In the genomic region with DNA sequence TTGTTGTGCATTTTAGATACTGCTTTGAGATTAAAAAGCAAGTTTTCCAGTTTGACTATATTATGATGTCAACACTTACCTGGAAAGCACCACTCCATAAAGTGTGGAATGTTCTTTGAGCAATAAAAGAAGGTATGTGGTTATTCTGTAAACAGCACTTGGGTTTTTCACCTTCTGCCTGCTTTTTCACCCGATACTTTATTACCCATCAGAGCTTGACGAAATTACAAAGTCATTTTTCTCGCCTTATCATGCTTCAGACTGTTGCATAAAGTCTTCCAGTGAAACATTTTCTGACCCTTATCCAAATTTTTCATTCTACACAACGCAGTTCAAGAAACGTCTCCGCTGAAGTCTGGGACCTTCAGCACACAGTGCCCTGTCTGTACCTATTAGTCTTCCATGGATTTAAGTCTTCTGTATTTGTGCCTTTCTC, we compare ENCODE assay signal across 10 cellular contexts. TPM values are rescaled to one million over a fixed set of nuclear protein-coding genes. Genes with fewer than 3 reads are reported as not detected.
DNase-seq lines count a peak whose midpoint lies in the region; ATAC-seq, FAIRE-seq and TF ChIP-seq lines count a peak whose summit lies in the region.
"Had no signal": no experiment of that assay in that cellular context is flagged by ENCODE, and none has a peak within 500 bp of the region (broad histone marks: within the 10 kb centered on the region; RNA-seq: fewer than 3 reads in every experiment).

No MANE protein-coding gene starts in this region.

- intact Hi-C loops in Right ventricle myocardium superior (cut with DNase I): no loop called here
- intact Hi-C loops in Right ventricle myocardium inferior (cut with DNase I): no loop called here
- intact Hi-C loops in GM12878 (cut with micrococcal nuclease; ENCODE audit: unreplicated experiment): no loop called here
- intact Hi-C loops in mucosa of descending colon (cut with DNase I, micrococcal nuclease): no loop called here
- intact Hi-C loops in A673 (cut with micrococcal nuclease; ENCODE audit: unreplicated experiment): no loop called here

- no peak for FAIRE-seq in GM12878 (lab: Jason Lieb, UNC)
- FAIRE-seq: endometrium had no signal

- H3K36me3 ChIP-seq in GM12878 (ENCODE audit: control insufficient read depth in 2 of 2, insufficient read depth in 2 of 2, low read length in 1 of 2): peaks cover 4 to 10% of the 10 kb centered on the region in 2 experiments
- no peaks in the 10 kb centered on the region for H3K36me3 ChIP-seq in mucosa of descending colon (ENCODE audit: low read depth)
- no peaks in the 10 kb centered on the region for H3K36me3 ChIP-seq in urinary bladder (ENCODE audit: insufficient read depth)
- H3K36me3 ChIP-seq in A673 (ENCODE audit: insufficient read depth, low read length, poor library complexity, severe bottlenecking): no peaks in the 10 kb centered on the region

- in situ Hi-C loops in GM12878 (cut with MboI): no loop called here

- DNase-seq in Right ventricle myocardium superior: no peak
- no peak for DNase-seq in Right ventricle myocardium inferior (ENCODE audit: missing footprints)
- DNase-seq in GM12878 (ENCODE audit: low read depth, low spot score): no peak
- peak in 1 of 3 donors; percentile 40 for DNase-seq in mucosa of descending colon
- DNase-seq in NCI-H748 (lab: John Stamatoyannopoulos, UW; ENCODE audit: unreplicated experiment): no peak
- DNase-seq in A673 (ENCODE audit: low spot score): no peak
- DNase-seq in NOMO-1 treated with dmso at 0.1 percent for 144 hours (lab: John Stamatoyannopoulos, UW; ENCODE audit: unreplicated experiment): no peak
- DNase-seq: islet precursor cell had no signal

- H3K9ac ChIP-seq in GM12878 (ENCODE audit: control insufficient read depth, insufficient read depth, low read length): no peak overlapping the region

- CTCF ChIA-PET in GM12878 (lab: Yijun Ruan, JAX): interaction anchor here (1.0 to 1.2 kb wide), 3 partner anchors 17 to 29 kb away, joined by 3 read pairs; no protein-coding TSS in a partner anchor
- CTCF ChIA-PET in A673 (lab: Charles Lee): no interaction called here

- peak overlapping the region; percentile 59 for H3K4me2 ChIP-seq in GM12878 (ENCODE audit: control insufficient read depth, insufficient read depth)

- H3K27me3 ChIP-seq in GM12878 (replicated peaks in 1 of 2; ENCODE audit: control insufficient read depth in 2 of 2, insufficient read depth in 2 of 2, low read length in 1 of 2) (no peaks in the 10 kb centered on the region), A673 (replicated peaks; ENCODE audit: insufficient read depth, low read depth, low read length, poor library complexity) (no peaks in the 10 kb centered on the region)

- H3K4me1 ChIP-seq in GM12878 (ENCODE audit: control insufficient read depth, insufficient read depth, low read length) (peaks cover 23% of the 10 kb centered on the region), mucosa of descending colon (ENCODE audit: low read depth) (peaks cover 56% of the 10 kb centered on the region), urinary bladder (ENCODE audit: insufficient read depth) (peaks cover 2% of the 10 kb centered on the region), A673 (ENCODE audit: insufficient read depth, low read length, poor library complexity, severe bottlenecking) (no peaks in the 10 kb centered on the region)

- no peak for TF ChIP-seq EP300 in GM12878 (IDR thresholded peaks at IDR 0.05; ENCODE audit: borderline replicate concordance in 1 of 2, control insufficient read depth in 1 of 2, low read depth in 2 of 2, low read length in 2 of 2)

- H3K9me3 ChIP-seq in GM12878 (replicated peaks; ENCODE audit: control insufficient read depth, insufficient read depth, low read length) (no peaks in the 10 kb centered on the region), mucosa of descending colon (no peaks in the 10 kb centered on the region), A673 (ENCODE audit: low read depth, low read length, poor library complexity, severe bottlenecking) (no peaks in the 10 kb centered on the region)

- H3K27ac ChIP-seq in GM12878 (ENCODE audit: control insufficient read depth, insufficient read depth) (peak overlapping the region; percentile 36), urinary bladder (ENCODE audit: low read depth) (peak overlapping the region; percentile 67), A673 (ENCODE audit: low read depth, low read length, poor library complexity, severe bottlenecking) (no peak overlapping the region)

- POLR2A ChIA-PET in GM12878 (lab: Charles Lee) (interaction anchor here (0.6 to 1.6 kb wide), 3 partner anchors 14 to 105 kb away, joined by 3 to 7 read pairs (median 5); no protein-coding TSS in a partner anchor), A673 (lab: Charles Lee; ENCODE audit: low non-redundant PET) (no interaction called here)

- no peak overlapping the region for H2AFZ ChIP-seq in GM12878 (ENCODE audit: control insufficient read depth, low read depth, low read length)

- BruUV-seq in GM12878 (replicated peaks; lab: Mats Ljungman, UMichigan): no TSS peak
- no TSS peak for BruUV-seq in A673 (replicated peaks; lab: Mats Ljungman, UMichigan)

- ATAC-seq in Right ventricle myocardium superior (ENCODE audit: poor library complexity): peak; percentile 28
- ATAC-seq in Right ventricle myocardium inferior: no peak
- peak; percentile 19; the same call in 1 of the 3 replicates for ATAC-seq in GM12878
- ATAC-seq in mucosa of descending colon: peak; percentile 91

- TF ChIP-seq RAD21 in GM12878 (IDR thresholded peaks at IDR 0.05; ENCODE audit: insufficient read depth, low read depth, low read length): no peak

- SMC1A ChIA-PET in GM12878 (lab: Charles Lee; ENCODE audit: uncharacterized antibody, unreplicated experiment): interaction anchor here (1.0 to 3.3 kb wide), 5 partner anchors 10 to 60 kb away, joined by 4 to 14 read pairs (median 5); no protein-coding TSS in a partner anchor

- peaks cover 76% of the 10 kb centered on the region for H3K79me2 ChIP-seq in GM12878 (ENCODE audit: control insufficient read depth, insufficient read depth, low read length)

- no peak for TF ChIP-seq POLR2A in GM12878 (IDR thresholded peaks at IDR 0.05; ENCODE audit: low read depth, low read length)

- H4K20me1 ChIP-seq in GM12878 (ENCODE audit: control insufficient read depth, insufficient read depth): peaks cover 4% of the 10 kb centered on the region

- TF ChIP-seq CTCF in GM12878 (IDR thresholded peaks at IDR 0.05 in 2 of 3, conservative IDR thresholded peaks at IDR 0.05 in 1 of 3; ENCODE audit: control insufficient read depth in 2 of 3, extremely low read depth in 1 of 3, insufficient read depth in 1 of 3, low read depth in 3 of 3, low read length in 3 of 3) (no peak), mucosa of descending colon (IDR thresholded peaks at IDR 0.05) (no peak), A673 (conservative IDR thresholded peaks at IDR 0.05; ENCODE audit: low read depth, low read length) (no peak)

- WGBS in GM12878 (ENCODE audit: insufficient coverage, insufficient replicate concordance, low lambda C conversion rate, missing lambda C conversion rate): 78% methylated on average over 6 of the region's 6 CpGs
- 29% methylated on average over 6 of the region's 6 CpGs for WGBS in urinary bladder

- peak overlapping the region; percentile 29; the same call in 1 of the 2 replicates for H3K4me3 ChIP-seq in GM12878
- no peak overlapping the region for H3K4me3 ChIP-seq in mucosa of descending colon
- no peak overlapping the region for H3K4me3 ChIP-seq in urinary bladder (ENCODE audit: low read depth, low read length)
- no peak overlapping the region for H3K4me3 ChIP-seq in A673 (ENCODE audit: low read depth, low read length, poor library complexity, severe bottlenecking)

- RAD21 ChIA-PET in GM12878 (lab: Charles Lee; ENCODE audit: unreplicated experiment): interaction anchor here (0.6 to 1.8 kb wide), 7 partner anchors 11 to 88 kb away, joined by 3 to 5 read pairs (median 4); no protein-coding TSS in a partner anchor

TF ChIP-seq in GM12878, 131 proteins besides CTCF, POLR2A, EP300 and RAD21:
- TF ChIP-seq ZNF217 (IDR thresholded peaks at IDR 0.05) (no peak), RUNX3 (IDR thresholded peaks at IDR 0.05; ENCODE audit: low read length) (peak; percentile 60), BHLHE40 (IDR thresholded peaks at IDR 0.05; ENCODE audit: borderline replicate concordance in 1 of 2, low read depth in 2 of 2, low read length in 1 of 2) (no peak)
- TF ChIP-seq, protein P1, sequence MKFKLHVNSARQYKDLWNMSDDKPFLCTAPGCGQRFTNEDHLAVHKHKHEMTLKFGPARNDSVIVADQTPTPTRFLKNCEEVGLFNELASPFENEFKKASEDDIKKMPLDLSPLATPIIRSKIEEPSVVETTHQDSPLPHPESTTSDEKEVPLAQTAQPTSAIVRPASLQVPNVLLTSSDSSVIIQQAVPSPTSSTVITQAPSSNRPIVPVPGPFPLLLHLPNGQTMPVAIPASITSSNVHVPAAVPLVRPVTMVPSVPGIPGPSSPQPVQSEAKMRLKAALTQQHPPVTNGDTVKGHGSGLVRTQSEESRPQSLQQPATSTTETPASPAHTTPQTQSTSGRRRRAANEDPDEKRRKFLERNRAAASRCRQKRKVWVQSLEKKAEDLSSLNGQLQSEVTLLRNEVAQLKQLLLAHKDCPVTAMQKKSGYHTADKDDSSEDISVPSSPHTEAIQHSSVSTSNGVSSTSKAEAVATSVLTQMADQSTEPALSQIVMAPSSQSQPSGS (IDR thresholded peaks at IDR 0.05; ENCODE audit: low read length): peak; percentile 27; the same call in 1 of the 2 replicates

RNA-seq across cellular contexts. Expression of gene CAB39, which starts 25.2 kb away (rescaled TPM):
- total RNA-seq in Right ventricle myocardium superior (80.9 TPM), Right ventricle myocardium inferior (91.9 TPM), GM12878 (2014; rRNA removed) (65.0 and 66.7 TPM in 2 replicates), GM12878 (2014; rRNA removed; fragmentation: Illumina TruSeq; extraction: Trizol) (88.0 and 90.4 TPM in 2 replicates), GM12878 (2021) (76.0 and 78.6 TPM in 2 replicates), mucosa of descending colon (100 to 1,000 TPM; 112 to 155 (median 115) TPM), urinary bladder (90.5 TPM), A673 (2021) (50.9 and 58.2 TPM in 2 replicates)
- total RNA-seq in GM12878 (2013; cell fraction: nucleolus; rRNA removed): 112 and 114 TPM in 2 replicates
- polyA plus RNA-seq in GM12878 (2011; ENCODE audit: low read depth): 28.1 TPM
- polyA plus RNA-seq in GM12878 (2011; rRNA removed) (129 and 157 TPM in 2 replicates), GM12878 (2014; fragmentation: Illumina TruSeq; extraction: Trizol) (86.0 and 90.8 TPM in 2 replicates), GM12878 (2014; fragmentation: Nextera tagmentation; extraction: Ambion mirVana) (10 to 100 TPM; 37.2 to 42.8 TPM), GM12878 (2014; rRNA removed) (54.8 and 59.9 TPM in 2 replicates), GM12878 (2016; fragmentation: Nextera tagmentation; extraction: Ambion mirVana) (10 to 100 TPM; 13.3 to 60.8 TPM), urinary bladder (42.9 TPM)
- 49.4 and 63.1 TPM in 2 replicates for polyA plus RNA-seq in GM12878 (2011; cell fraction: cytosol; rRNA removed)
- 53.4 and 55.1 TPM in 2 replicates for polyA plus RNA-seq in GM12878 (2011; cell fraction: nucleus; rRNA removed)
- polyA plus RNA-seq in GM12878 (2012): 36.8 and 45.6 TPM in 2 replicates
- polyA minus RNA-seq in GM12878 (2011; rRNA and poly(A)+ RNA removed): 119 and 163 TPM in 2 replicates
- 63.6 and 69.4 TPM in 2 replicates for polyA minus RNA-seq in GM12878 (2011; cell fraction: cytosol; rRNA and poly(A)+ RNA removed)
- polyA minus RNA-seq in GM12878 (2011; cell fraction: nucleus; rRNA and poly(A)+ RNA removed): 36.1 and 66.9 TPM in 2 replicates
